ENCODE assay signal across 8 cellular contexts in genomic region chr1:39798859-39799769, GRCh38. TPM values are rescaled to one million over a fixed set of nuclear protein-coding genes. Genes with fewer than 3 reads are reported as not detected.
DNase-seq lines count a peak whose midpoint lies in the region; ATAC-seq and TF ChIP-seq lines count a peak whose summit lies in the region.
"Not testable (repeated sequence)": the region's sequence is repeated elsewhere in the genome, so short reads cannot be mapped to it uniquely, and the experiment has no call there.

No MANE protein-coding gene starts in this region.

- H3K9me2 ChIP-seq in HCT116 (ENCODE audit: insufficient read depth); Loucy (replicated peaks; ENCODE audit: low read depth, low read length): not testable (repeated sequence)

- H3K9ac ChIP-seq in HCT116 (ENCODE audit: low read length): peak overlapping the region; percentile 57
- not testable (repeated sequence) for H3K9ac ChIP-seq in Loucy (ENCODE audit: low read depth, low read length, poor library complexity, severe bottlenecking)

- H3K27me3 ChIP-seq in HCT116 (ENCODE audit: insufficient read depth, low read length); Loucy (ENCODE audit: insufficient read depth, low read length, poor library complexity, severe bottlenecking); prostate gland (replicated peaks; ENCODE audit: insufficient read depth); thoracic aorta (replicated peaks; ENCODE audit: insufficient read depth): not testable (repeated sequence)

- peak overlapping the region; percentile 65 for H3K4me2 ChIP-seq in HCT116 (ENCODE audit: low read length)
- not testable (repeated sequence) for H3K4me2 ChIP-seq in Loucy (ENCODE audit: low read depth, low read length, poor library complexity, severe bottlenecking)

- not testable (repeated sequence) for H3K9me3 ChIP-seq in HCT116 (ENCODE audit: control insufficient read depth in 1 of 2, insufficient read depth in 1 of 2, low read depth in 1 of 2, low read length in 2 of 2); Loucy (ENCODE audit: insufficient read depth, low read depth, low read length); prostate gland; thoracic aorta

- ATAC-seq in HCT116 (peak; percentile 92), Right ventricle myocardium superior (ENCODE audit: poor library complexity) (peak; percentile 78)
- not testable (repeated sequence) for ATAC-seq in thoracic aorta (ENCODE audit: insufficient number of reproducible peaks, low FRiP score, low read depth)

- intact Hi-C loops in HCT116 (cut with micrococcal nuclease): loop anchor here (1.0 to 10.0 kb wide), 2 partner anchors 97 to 194 kb away; no protein-coding TSS in a partner anchor
- intact Hi-C loops in Right ventricle myocardium superior (cut with DNase I); prostate gland (cut with DNase I): not testable (repeated sequence)

- peak overlapping the region; percentile 66 for H3K27ac ChIP-seq in HCT116 (ENCODE audit: low read depth, low read length)
- H3K27ac ChIP-seq in prostate gland, thoracic aorta: not testable (repeated sequence)

- not testable (repeated sequence) for H4K20me1 ChIP-seq in HCT116 (ENCODE audit: insufficient read depth); Loucy (ENCODE audit: insufficient read depth, low read length, poor library complexity, severe bottlenecking)

- not testable (repeated sequence) for TF ChIP-seq RAD21 in HCT116 (IDR thresholded peaks at IDR 0.05; ENCODE audit: low read depth)

- CTCF ChIA-PET in HCT116 (lab: Charles Lee): interaction anchor here (0.7 to 3.8 kb wide), 11 partner anchors 9 to 193 kb away, joined by 3 to 27 read pairs (median 4); partner anchors contain the start of genes BMP8B and MYCL

- H3K4me1 ChIP-seq in HCT116 (ENCODE audit: control insufficient read depth in 1 of 2, insufficient read depth in 2 of 2, low read length in 2 of 2): peaks cover 9 to 23% of the 10 kb centered on the region in 2 experiments
- H3K4me1 ChIP-seq in Loucy (ENCODE audit: insufficient read depth, low read length, poor library complexity, severe bottlenecking); prostate gland (replicated peaks); thoracic aorta (ENCODE audit: control insufficient read depth in 1 of 2, low read depth in 2 of 2): not testable (repeated sequence)

- H3K79me2 ChIP-seq in HCT116 (ENCODE audit: insufficient read depth, low read length); Loucy (ENCODE audit: insufficient read depth, low read length): not testable (repeated sequence)

- H2AFZ ChIP-seq in HCT116 (ENCODE audit: low read depth, low read length, poor library complexity, severe bottlenecking): peak overlapping the region; percentile 63
- H2AFZ ChIP-seq in Loucy (ENCODE audit: low read length): peak overlapping the region; percentile 55; the same call in 1 of the 2 replicates

- 56% methylated on average over 18 of the region's 26 CpGs for WGBS in prostate gland

- RAD21 ChIA-PET in HCT116 (lab: Charles Lee; ENCODE audit: low non-redundant PET in 1 of 2, low total read pairs in 2 of 2, uncharacterized antibody in 2 of 2, unreplicated experiment in 2 of 2): interaction anchor here in 1 of 2 experiments (1.8 kb wide), 2 partner anchors 98 to 193 kb away, joined by 3 to 5 read pairs; no protein-coding TSS in a partner anchor

- TF ChIP-seq CTCF in GM12875 (IDR thresholded peaks at IDR 0.05; ENCODE audit: borderline replicate concordance, insufficient read depth, low read depth, low read length) (peak; percentile 49; the same call in 1 of the 2 replicates), HCT116 (IDR thresholded peaks at IDR 0.05 in 2 of 3, conservative IDR thresholded peaks at IDR 0.05 in 1 of 3; ENCODE audit: borderline replicate concordance in 1 of 3, insufficient read depth in 1 of 3, low read depth in 2 of 3, low read length in 2 of 3) (peak in 1 of 3 experiments; percentile 58; a peak in 4 of 6 replicates)
- TF ChIP-seq CTCF in Loucy (conservative IDR thresholded peaks at IDR 0.05; ENCODE audit: low read length); prostate gland (IDR thresholded peaks at IDR 0.05); thoracic aorta (IDR thresholded peaks at IDR 0.05): not testable (repeated sequence)

- H3K4me3 ChIP-seq in GM12875 (ENCODE audit: low read depth, low read length); Loucy (ENCODE audit: low read length, poor library complexity, severe bottlenecking); prostate gland: not testable (repeated sequence)
- H3K4me3 ChIP-seq in HCT116 (replicated peaks in 1 of 2; ENCODE audit: low read depth in 1 of 2, low read length in 2 of 2): peak overlapping the region; percentile 19 to 43
- peak overlapping the region; percentile 16 for H3K4me3 ChIP-seq in thoracic aorta

- TSS peak; percentile 95 for BruUV-seq in HCT116 (replicated peaks; lab: Mats Ljungman, UMichigan)

- in situ Hi-C loops in SK-MEL-5 (cut with HindIII; ENCODE audit: low pct_unique_long_range_greater_than_20kb, low sequenced_read_pairs): not testable (repeated sequence)

- DNase-seq in HCT116 (ENCODE audit: low read depth, low spot score) (peak; percentile 85), SK-MEL-5 (ENCODE audit: low read depth, low spot score) (peak; percentile 80), activated gamma-delta T cell treated with Interleukin-2 at 50 U/mL for 16 hours (peak; percentile 85), Right ventricle myocardium superior (peak; percentile 76), prostate gland (ENCODE audit: low spot score) (peak; percentile 51), thoracic aorta (ENCODE audit: low spot score) (peak; percentile 28)

- POLR2A ChIA-PET in HCT116 (lab: Charles Lee): interaction anchor here (0.6 to 2.1 kb wide), 2 partner anchors 10 to 105 kb away, joined by 4 to 5 read pairs; partner anchors contain the start of gene BMP8B

- not testable (repeated sequence) for H3F3A ChIP-seq in Loucy (ENCODE audit: low read depth)

- peak; percentile 55 for TF ChIP-seq POLR2A in HCT116 (IDR thresholded peaks at IDR 0.05; ENCODE audit: borderline replicate concordance, extremely low read depth, insufficient read depth, insufficient read length)
- not testable (repeated sequence) for TF ChIP-seq POLR2A in prostate gland (IDR thresholded peaks at IDR 0.05)

- H3K36me3 ChIP-seq in HCT116 (ENCODE audit: control insufficient read depth in 1 of 2, insufficient read depth in 2 of 2, low read length in 2 of 2); Loucy (ENCODE audit: insufficient read depth, low read length); prostate gland; thoracic aorta: not testable (repeated sequence)

TF ChIP-seq in HCT116, 20 proteins besides CTCF, POLR2A, EP300 and RAD21:
- peak; percentile 92 for TF ChIP-seq CBX3 (IDR thresholded peaks at IDR 0.05; ENCODE audit: low read depth)
- peak; percentile 92 for TF ChIP-seq ELF1 (IDR thresholded peaks at IDR 0.05; ENCODE audit: borderline replicate concordance, low read depth)
- TF ChIP-seq POLR2AphosphoS5 (IDR thresholded peaks at IDR 0.05; ENCODE audit: low read depth, low read length): peak; percentile 64
- peak; percentile 97 for TF ChIP-seq MAX (IDR thresholded peaks at IDR 0.05)
- peak; percentile 73 for TF ChIP-seq ZFX (IDR thresholded peaks at IDR 0.05)
TF ChIP-seq in HCT116: peak in this region for 5; not testable (repeated sequence) for 15.

RNA-seq across cellular contexts. Expression of gene BMP8B, which starts 10.4 kb away (rescaled TPM):
- 9.5 TPM for total RNA-seq in HCT116 (2021; ENCODE audit: unreplicated experiment)
- 7.0 and 7.1 TPM in 2 replicates for polyA plus RNA-seq in HCT116 (2012)
- 5.2 and 6.2 TPM in 2 replicates for total RNA-seq in SK-MEL-5 (2014; rRNA removed; shearing (Covaris generic))
- polyA plus RNA-seq in SK-MEL-5 (2015; cell fraction: cytosol; rRNA removed): 8.8 and 10.3 TPM in 2 replicates
- 2.0 TPM in 2 replicates for polyA plus RNA-seq in SK-MEL-5 (2015; cell fraction: nucleus; rRNA removed)
- 0.27 TPM for total RNA-seq in Right ventricle myocardium superior
- total RNA-seq in prostate gland: 1 to 10 TPM in 1 of 2 donors, under 1 TPM in 1; 0.77 to 4.7 TPM
- 1 to 10 TPM in 1 of 2 donors, under 1 TPM in 1; 0.27 to 2.5 TPM for total RNA-seq in thoracic aorta

RNA-seq across cellular contexts. Expression of gene OXCT2, which starts 28.0 kb away (rescaled TPM):
- total RNA-seq in HCT116 (2021; ENCODE audit: unreplicated experiment) (3.7 TPM), Right ventricle myocardium superior (0.65 TPM), prostate gland (1 to 10 TPM; 1.0 to 4.9 TPM), thoracic aorta (1 to 10 TPM; 3.4 to 4.1 TPM)
- polyA plus RNA-seq in HCT116 (2012): 1.3 and 1.4 TPM in 2 replicates
- total RNA-seq in SK-MEL-5 (2014; rRNA removed; shearing (Covaris generic)): 0.24 and 0.26 TPM in 2 replicates
- 0.65 TPM in 1 of 2 replicates, not detected in the other for polyA plus RNA-seq in SK-MEL-5 (2015; cell fraction: cytosol; rRNA removed)
- 1.8 and 1.9 TPM in 2 replicates for polyA plus RNA-seq in SK-MEL-5 (2015; cell fraction: nucleus; rRNA removed)

Comparison
In these comparisons a context has a peak if more than half of its experiments do, and no peak if none do; other contexts are left out.
1. DNase-seq: peak in every context shown above with its lines; median percentile 85 in HCT116; 85 in activated gamma-delta T cell treated with Interleukin-2 at 50 U/mL for 16 hours; 80 in SK-MEL-5; 76 in Right ventricle myocardium superior; 51 in prostate gland; 28 in thoracic aorta.